10 cellular contexts compared by ENCODE assay signal in genomic region chr2:42142476-42143184, GRCh38. TPM values are rescaled to one million over a fixed set of nuclear protein-coding genes. Genes with fewer than 3 reads are reported as not detected.
DNase-seq lines count a peak whose midpoint lies in the region; ATAC-seq, FAIRE-seq and TF ChIP-seq lines count a peak whose summit lies in the region.
"Had no signal": no experiment of that assay in that cellular context is flagged by ENCODE, and none has a peak within 500 bp of the region (broad histone marks: within the 10 kb centered on the region; RNA-seq: fewer than 3 reads in every experiment).

No MANE protein-coding gene starts in this region.

- DNase-seq in A549 (ENCODE audit: low read depth in 1 of 2, low spot score in 1 of 2): peak in 1 of 2 experiments; percentile 41
- DNase-seq in LHCN-M2 (ENCODE audit: low read depth): peak; percentile 20
- DNase-seq in caudate nucleus (lab: John Stamatoyannopoulos, UW): peak in 8 of 61 donors; percentile 5 to 65 (median 15)
- no peak for DNase-seq in naive thymus-derived CD8-positive, alpha-beta T cell
- no peak for DNase-seq in amygdala (lab: John Stamatoyannopoulos, UW)
- no peak for DNase-seq in retina
- DNase-seq: central memory CD4-positive, alpha-beta T cell had no signal

- H3K36me3 Mint-ChIP-seq in naive thymus-derived CD8-positive, alpha-beta T cell: no peaks in the 10 kb centered on the region

- H3K9me3 ChIP-seq in A549: no peaks in the 10 kb centered on the region

- WGBS in A549 (ENCODE audit: missing lambda C conversion rate): 69% methylated on average over 9 of the region's 9 CpGs

- H3K4me2 ChIP-seq in A549: peak overlapping the region; percentile 86

- TF ChIP-seq RAD21 in A549 (conservative IDR thresholded peaks at IDR 0.05 in 1 of 2, IDR thresholded peaks at IDR 0.05 in 1 of 2): no peak

- H3K9me3 Mint-ChIP-seq in naive thymus-derived CD8-positive, alpha-beta T cell: no peaks in the 10 kb centered on the region
- H3K9me3 Mint-ChIP-seq: IgD-negative memory B cell had no signal

- POLR2A ChIA-PET in A549 (lab: Yijun Ruan, JAX): interaction anchor here (0.6 to 2.2 kb wide), 6 partner anchors 10 to 77 kb away, joined by 3 to 26 read pairs (median 6); no protein-coding TSS in a partner anchor
- POLR2A ChIA-PET in naive thymus-derived CD8-positive, alpha-beta T cell (lab: Charles Lee): interaction anchor here (0.7 to 1.6 kb wide), 4 partner anchors 10 to 25 kb away, joined by 3 to 7 read pairs (median 4); no protein-coding TSS in a partner anchor

- peak overlapping the region in 7 of 10 donors; percentile 14 to 81 (median 65) for H3K27ac Mint-ChIP-seq in naive thymus-derived CD8-positive, alpha-beta T cell

- H3K27ac ChIP-seq in A549 (peak overlapping the region; percentile 79 to 87), caudate nucleus (ENCODE audit: low read depth, low read length) (peak overlapping the region; percentile 72)

- peak in 1 of 2 experiments; percentile 3; a peak in 4 of 6 replicates for ATAC-seq in A549
- ATAC-seq in naive thymus-derived CD8-positive, alpha-beta T cell: no peak
- no peak for ATAC-seq in HG03439 (IDR thresholded peaks at IDR 0.05; ENCODE audit: unreplicated experiment)
- ATAC-seq in GM21619 (IDR thresholded peaks at IDR 0.05; ENCODE audit: unreplicated experiment): no peak

- FAIRE-seq in A549 (lab: Jason Lieb, UNC): no peak

- H3K27me3 Mint-ChIP-seq in naive thymus-derived CD8-positive, alpha-beta T cell: no peaks in the 10 kb centered on the region
- H3K27me3 Mint-ChIP-seq: IgD-negative memory B cell had no signal

- no peak overlapping the region for H3K4me3 ChIP-seq in A549

- TF ChIP-seq CTCF in A549 (IDR thresholded peaks at IDR 0.05): no peak

- CTCF ChIA-PET in A549 (lab: Yijun Ruan, JAX): interaction anchor here (0.6 to 4.3 kb wide), 11 partner anchors 15 to 302 kb away, joined by 3 to 27 read pairs (median 3); no protein-coding TSS in a partner anchor

- peaks cover 13 to 50% (median 47%) of the 10 kb centered on the region in 4 donors for H3K4me1 Mint-ChIP-seq in naive thymus-derived CD8-positive, alpha-beta T cell

- TF ChIP-seq POLR2A in A549 (IDR thresholded peaks at IDR 0.05; ENCODE audit: low read length): no peak

- H3K4me3 Mint-ChIP-seq in naive thymus-derived CD8-positive, alpha-beta T cell: peak overlapping the region in 2 of 10 donors; percentile 15 to 66

- peaks cover 60% of the 10 kb centered on the region for H3K4me1 ChIP-seq in A549

- TF ChIP-seq EP300 in A549 (IDR thresholded peaks at IDR 0.05): no peak; a peak in 1 of 5 replicates

TF ChIP-seq in A549, 52 proteins besides CTCF, POLR2A, EP300 and RAD21:
- TF ChIP-seq PHF8 (IDR thresholded peaks at IDR 0.05; ENCODE audit: borderline replicate concordance, low read depth) (no peak), CEBPB (IDR thresholded peaks at IDR 0.05) (peak; percentile 75 to 91; a peak in 3 of 4 replicates), NFE2L2 (conservative IDR thresholded peaks at IDR 0.05; ENCODE audit: low read length) (no peak), HDAC2 (IDR thresholded peaks at IDR 0.05) (no peak), FOSL2 (IDR thresholded peaks at IDR 0.05) (no peak), FOSL2 (CRISPR knock-in tag; IDR thresholded peaks at IDR 0.05) (peak; percentile 28; the same call in 1 of the 2 replicates)

RNA-seq across cellular contexts. Expression of gene EML4, which starts 26.5 kb away (rescaled TPM):
- 115 and 130 TPM in 2 replicates for polyA plus RNA-seq in A549 (2011; rRNA removed)
- 23.2 and 24.9 TPM in 2 replicates for polyA plus RNA-seq in A549 (2012; cell fraction: cytosol; rRNA removed)
- polyA plus RNA-seq in A549 (2012; cell fraction: nucleus; rRNA removed): 20.9 and 29.1 TPM in 2 replicates
- 34.6 to 39.0 TPM (median 36.3 TPM) in 3 replicates for polyA plus RNA-seq in A549 (2017; fragmentation: RNase III; extraction: RNeasy Plus Mini Kit Qiagen cat#74134 plus additional on column Dnase treatment)
- 88.9 and 93.5 TPM in 2 replicates for polyA minus RNA-seq in A549 (2011; rRNA and poly(A)+ RNA removed)
- 39.9 and 48.9 TPM in 2 replicates for total RNA-seq in LHCN-M2 (2014; rRNA removed)
- 16.5 TPM for polyA plus RNA-seq in LHCN-M2 (2012)
- 100 to 1,000 TPM; 108 to 111 TPM for total RNA-seq in naive thymus-derived CD8-positive, alpha-beta T cell
- polyA plus RNA-seq in naive thymus-derived CD8-positive, alpha-beta T cell: 10 to 100 TPM; 37.8 to 48.1 (median 44.7) TPM
